In the genomic region with DNA sequence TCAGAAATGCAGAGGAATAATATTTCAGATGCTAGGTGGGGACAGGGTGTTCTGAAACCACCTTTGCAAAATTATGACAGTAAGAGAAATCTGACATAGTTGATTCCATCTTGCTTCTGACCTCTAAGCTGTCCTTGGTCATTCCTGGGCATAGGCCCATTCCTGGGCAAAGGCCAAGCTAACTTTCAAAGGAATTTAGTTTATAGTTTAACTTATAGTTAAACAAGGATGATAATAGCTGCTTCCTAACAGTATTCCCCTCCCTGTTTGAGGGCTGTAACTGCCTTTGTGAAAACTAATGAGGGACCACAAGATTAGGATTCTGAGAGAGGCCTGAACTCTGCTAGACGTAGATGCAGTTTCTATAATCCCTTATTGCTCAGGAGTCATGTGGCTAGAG, we compare ENCODE assay signal across 27 cellular contexts.
"Had no signal": no experiment of that assay in that cellular context is flagged by ENCODE, and none has a peak within 500 bp of the region (broad histone marks: within the 10 kb centered on the region; RNA-seq: fewer than 3 reads in every experiment).

No MANE protein-coding gene starts in this region.

- H3K4me3 ChIP-seq: adrenal gland, body of pancreas had no signal

- DNase-seq: activated CD4-positive, alpha-beta memory T cell treated with anti-CD3 and anti-CD28 coated beads for 36 hours; activated CD4-positive, alpha-beta T cell treated with anti-CD3 and anti-CD28 coated beads for 36 hours; activated CD4-positive, alpha-beta T cell treated with anti-CD3 and anti-CD28 coated beads, Interleukin-2, amount 10 ng/mL, durations not matched to agents 24 days and 14 days; activated CD4-positive, CD25-positive, alpha-beta regulatory T cell; activated CD4-positive, CD25-positive, alpha-beta regulatory T cell treated with anti-CD3 and anti-CD28 coated beads, Interleukin-2, amount 50 U/mL, for 72 hours; activated CD8-positive, alpha-beta memory T cell treated with anti-CD3 and anti-CD28 coated beads, Interleukin-2, amount 10 ng/mL, durations not matched to agents 7 days and 5 days; activated CD8-positive, alpha-beta memory T cell treated with anti-CD3 and anti-CD28 coated beads, Interleukin-2, amount 50 U/mL, for 4 hours; activated CD8-positive, alpha-beta T cell treated with anti-CD3 and anti-CD28 coated beads, Interleukin-2, amount 10 ng/mL, durations not matched to agents 7 days and 5 days; activated effector memory CD4-positive, alpha-beta T cell treated with anti-CD3 and anti-CD28 coated beads, Interleukin-2, amount 50 U/mL, for 16 hours; activated naive CD4-positive, alpha-beta T cell treated with anti-CD3 and anti-CD28 coated beads for 36 hours; activated naive CD8-positive, alpha-beta T cell treated with anti-CD3 and anti-CD28 coated beads for 36 hours; activated naive CD8-positive, alpha-beta T cell treated with anti-CD3 and anti-CD28 coated beads, Interleukin-2, amount 50 U/mL, for 24 hours; activated T-cell treated with anti-CD3 and anti-CD28 coated beads, Interleukin-2, amount 50 U/mL, for 1 hour; activated T-cell treated with anti-CD3 and anti-CD28 coated beads, Interleukin-2, amount 50 U/mL, for 48 hours; adrenal gland; amygdala; aorta; body of pancreas; caudate nucleus; effector CD8-positive, alpha-beta T cell; endodermal cell; foreskin fibroblast; head of caudate nucleus; T-helper 17 cell had no signal

- H3K36me3 ChIP-seq: adrenal gland had no signal

- ATAC-seq: activated CD4-positive, alpha-beta T cell treated with anti-CD3 and anti-CD28 coated beads for 36 hours; activated CD8-positive, alpha-beta memory T cell treated with anti-CD3 and anti-CD28 coated beads, Interleukin-2, amount 10 ng/mL, durations not matched to agents 7 days and 5 days; activated CD8-positive, alpha-beta T cell treated with anti-CD3 and anti-CD28 coated beads, Interleukin-2, amount 10 ng/mL, durations not matched to agents 7 days and 5 days; activated naive CD8-positive, alpha-beta T cell treated with anti-CD3 and anti-CD28 coated beads, Interleukin-2, amount 50 U/mL, for 24 hours; body of pancreas; esophagus mucosa; T-helper 17 cell had no signal

- H3K27me3 ChIP-seq: adrenal gland, body of pancreas had no signal

- H3K4me1 ChIP-seq: adrenal gland had no signal

- H3K9me3 ChIP-seq: adrenal gland, body of pancreas had no signal

- H3K27ac ChIP-seq: adrenal gland, body of pancreas had no signal

- FAIRE-seq: colon, frontal cortex had no signal
